8 cellular contexts compared by ENCODE assay signal in genomic region chr20:62143976-62144825, GRCh38. TPM values are rescaled to one million over a fixed set of nuclear protein-coding genes. Genes with fewer than 3 reads are reported as not detected.
DNase-seq lines count a peak whose midpoint lies in the region; ATAC-seq and TF ChIP-seq lines count a peak whose summit lies in the region.

No MANE protein-coding gene starts in this region.

- peak overlapping the region; percentile 11 for H2AFZ ChIP-seq in fibroblast of lung (ENCODE audit: low read length)

- peaks cover 16% of the 10 kb centered on the region for H3K36me3 Mint-ChIP-seq in nephron (ENCODE audit: low read depth)
- peaks cover 7% of the 10 kb centered on the region for H3K36me3 Mint-ChIP-seq in type B pancreatic cell

- H3K4me3 Mint-ChIP-seq in nephron (peak overlapping the region; percentile 88 to 97 (median 91)), type B pancreatic cell (peak overlapping the region; percentile 89)

- peak overlapping the region; percentile 86 to 96 (median 95) for H3K27ac Mint-ChIP-seq in nephron
- H3K27ac Mint-ChIP-seq in type B pancreatic cell = peak overlapping the region; percentile 93

- DNase-seq in NCI-H2227 (lab: John Stamatoyannopoulos, UW; ENCODE audit: unreplicated experiment) (peak; percentile 73), NCI-H2227 treated with DMSO at 0.1 percent for 48 hours (lab: John Stamatoyannopoulos, UW) (no peak), NCI-H526 treated with DMSO at 0.1 percent for 48 hours (lab: John Stamatoyannopoulos, UW) (peak; percentile 37), activated T-cell treated with anti-CD3 and anti-CD28 coated beads for 48 hours (ENCODE audit: low read depth) (peak; percentile 61), fibroblast of lung (ENCODE audit: low read depth in 2 of 2) (peak; percentile 66 to 70), type B pancreatic cell (ENCODE audit: extremely low spot score, unreplicated experiment) (no peak)

- peak overlapping the region; percentile 92 for H3K4me2 ChIP-seq in fibroblast of lung (ENCODE audit: extremely low read depth, insufficient read depth, low read length)

- H3K79me2 ChIP-seq in fibroblast of lung (ENCODE audit: control insufficient read depth, insufficient read depth, low read length) = peaks cover 87% of the 10 kb centered on the region

- H3K4me1 ChIP-seq in fibroblast of lung (ENCODE audit: control insufficient read depth, extremely low read depth, insufficient read depth, low read length) = peaks cover 2% of the 10 kb centered on the region

- H3K4me3 ChIP-seq in fibroblast of lung (replicated peaks in 1 of 4; ENCODE audit: control extremely low read depth in 1 of 4, insufficient read depth in 1 of 4, low read depth in 3 of 4, low read length in 4 of 4) = peak overlapping the region; percentile 56 to 77 (median 70)

- H3K27me3 Mint-ChIP-seq in nephron (ENCODE audit: low read depth) (no peaks in the 10 kb centered on the region), type B pancreatic cell (no peaks in the 10 kb centered on the region)

- H3K9me3 Mint-ChIP-seq in nephron (no peaks in the 10 kb centered on the region), type B pancreatic cell (no peaks in the 10 kb centered on the region)

- H3K36me3 ChIP-seq in fibroblast of lung (ENCODE audit: control insufficient read depth, insufficient read depth, low read length) = peaks cover 10% of the 10 kb centered on the region

- ATAC-seq in HG02798 (IDR thresholded peaks at IDR 0.05; ENCODE audit: poor library complexity, unreplicated experiment) = peak; percentile 27

- peak overlapping the region; percentile 69 for H3K27ac ChIP-seq in fibroblast of lung (ENCODE audit: insufficient read depth, low read length)

- H3K4me1 Mint-ChIP-seq in nephron (peaks cover 49% of the 10 kb centered on the region), type B pancreatic cell (ENCODE audit: unreplicated experiment) (peaks cover 42% of the 10 kb centered on the region)

- TF ChIP-seq CTCF in fibroblast of lung (conservative IDR thresholded peaks at IDR 0.05 in 1 of 2, IDR thresholded peaks at IDR 0.05 in 1 of 2; ENCODE audit: low read depth in 1 of 2, low read length in 2 of 2) (no peak), nephron (IDR thresholded peaks at IDR 0.05; ENCODE audit: unreplicated experiment in 3 of 3) (no peak), type B pancreatic cell (conservative IDR thresholded peaks at IDR 0.05) (peak; percentile 28)

- H3K27me3 ChIP-seq in fibroblast of lung (ENCODE audit: control insufficient read depth, insufficient read depth, low read length) = no peaks in the 10 kb centered on the region

- no peaks in the 10 kb centered on the region for H3K9me3 ChIP-seq in fibroblast of lung (ENCODE audit: control insufficient read depth, insufficient read depth, low read depth, low read length)

- H3K9ac ChIP-seq in fibroblast of lung (ENCODE audit: insufficient read depth, low read length) = peak overlapping the region; percentile 92

- H4K20me1 ChIP-seq in fibroblast of lung (ENCODE audit: control insufficient read depth, extremely low read depth, insufficient read depth, low read length) = peaks cover 2% of the 10 kb centered on the region

RNA-seq across cellular contexts. Expression of gene SS18L1, which starts 0.6 kb away (rescaled TPM):
- total RNA-seq in fibroblast of lung = 5.6 and 7.4 TPM in 2 replicates
- 3.8 and 4.7 TPM in 2 replicates for polyA plus RNA-seq in fibroblast of lung
- polyA plus RNA-seq in fibroblast of lung (2012) = 4.0 TPM in 2 replicates
- polyA minus RNA-seq in fibroblast of lung (ENCODE audit: low replicate concordance) = 1.3 and 20.2 TPM in 2 replicates
- total RNA-seq in type B pancreatic cell (ENCODE audit: low replicate concordance) = 20.5 and 25.5 TPM in 2 replicates

RNA-seq across cellular contexts. Expression of gene PSMA7, which starts 1.0 kb away (rescaled TPM):
- total RNA-seq in fibroblast of lung (234 and 274 TPM in 2 replicates), type B pancreatic cell (ENCODE audit: low replicate concordance) (207 and 236 TPM in 2 replicates)
- 342 and 397 TPM in 2 replicates for polyA plus RNA-seq in fibroblast of lung
- 312 and 394 TPM in 2 replicates for polyA plus RNA-seq in fibroblast of lung (2012)
- 167 and 214 TPM in 2 replicates for polyA minus RNA-seq in fibroblast of lung (ENCODE audit: low replicate concordance)

RNA-seq across cellular contexts. Expression of gene LSM14B, which starts 21.9 kb away (rescaled TPM):
- 46.7 and 48.7 TPM in 2 replicates for total RNA-seq in fibroblast of lung
- polyA plus RNA-seq in fibroblast of lung = 20.2 and 24.7 TPM in 2 replicates
- 32.4 and 34.4 TPM in 2 replicates for polyA plus RNA-seq in fibroblast of lung (2012)
- polyA minus RNA-seq in fibroblast of lung (ENCODE audit: low replicate concordance) = 27.2 and 30.0 TPM in 2 replicates
- 45.6 and 66.3 TPM in 2 replicates for total RNA-seq in type B pancreatic cell (ENCODE audit: low replicate concordance)

RNA-seq across cellular contexts. Expression of gene MTG2, which starts 38.6 kb away (rescaled TPM):
- 17.5 and 20.5 TPM in 2 replicates for total RNA-seq in fibroblast of lung
- 16.5 and 26.2 TPM in 2 replicates for polyA plus RNA-seq in fibroblast of lung
- polyA plus RNA-seq in fibroblast of lung (2012) = 19.2 and 33.9 TPM in 2 replicates
- polyA minus RNA-seq in fibroblast of lung (ENCODE audit: low replicate concordance) = 4.1 and 16.1 TPM in 2 replicates
- 35.6 and 37.4 TPM in 2 replicates for total RNA-seq in type B pancreatic cell (ENCODE audit: low replicate concordance)

Comparison
In these comparisons a context has a peak if more than half of its experiments do, and no peak if none do; other contexts are left out.
1. DNase-seq: peak in NCI-H2227 (single experiment), NCI-H526 treated with DMSO at 0.1 percent for 48 hours (single experiment), activated T-cell treated with anti-CD3 and anti-CD28 coated beads for 48 hours (single experiment) and fibroblast of lung (2 of 2); none in NCI-H2227 treated with DMSO at 0.1 percent for 48 hours (single experiment) and type B pancreatic cell (single experiment).